ENCODE assay signal across 1 cellular context in the genomic region with DNA sequence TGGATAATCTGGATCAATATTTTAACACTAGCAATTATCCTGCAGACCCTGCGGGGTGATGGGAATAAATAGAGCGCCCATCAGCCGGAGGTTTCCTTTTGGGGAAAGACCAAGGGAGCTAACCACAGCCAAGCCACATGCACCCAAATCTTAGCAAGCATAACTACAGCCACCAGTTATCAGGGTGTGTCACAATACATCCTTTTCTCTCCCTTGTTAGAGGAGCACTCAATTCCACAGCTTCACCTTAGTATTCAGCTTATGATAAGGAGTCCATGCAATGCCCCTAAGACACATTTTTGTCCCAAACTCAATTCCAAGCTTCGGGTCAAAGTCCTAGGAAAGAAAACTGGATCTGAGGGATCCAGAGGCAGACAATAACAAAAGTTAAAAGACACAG.
A peak's percentile ranks its signal among the peaks of the same experiment; 100 is the strongest.
TF ChIP-seq lines count a peak whose summit lies in the region.

No MANE protein-coding gene starts in this region.

TF ChIP-seq in K562, 482 proteins besides CTCF, POLR2A, EP300 and RAD21:
- TF ChIP-seq CEBPB (tag; IDR thresholded peaks at IDR 0.05) (peak; percentile 52; the same call in 1 of the 2 replicates), RBFOX2 (IDR thresholded peaks at IDR 0.05; ENCODE audit: low read depth, low read length) (no peak), MCM3 (IDR thresholded peaks at IDR 0.05) (no peak), EP400 (IDR thresholded peaks at IDR 0.05) (no peak), TCFL5 (CRISPR knock-in tag; conservative IDR thresholded peaks at IDR 0.05) (no peak), CBFA2T3 (IDR thresholded peaks at IDR 0.05) (peak; percentile 22; the same call in 1 of the 2 replicates), NR4A1 (CRISPR knock-in tag; IDR thresholded peaks at IDR 0.05) (no peak), NR4A1 (tag; IDR thresholded peaks at IDR 0.05) (no peak), E4F1 (CRISPR knock-in tag; IDR thresholded peaks at IDR 0.05; ENCODE audit: borderline replicate concordance) (no peak), ERF (CRISPR knock-in tag; IDR thresholded peaks at IDR 0.05) (no peak)
- TF ChIP-seq, protein P1, sequence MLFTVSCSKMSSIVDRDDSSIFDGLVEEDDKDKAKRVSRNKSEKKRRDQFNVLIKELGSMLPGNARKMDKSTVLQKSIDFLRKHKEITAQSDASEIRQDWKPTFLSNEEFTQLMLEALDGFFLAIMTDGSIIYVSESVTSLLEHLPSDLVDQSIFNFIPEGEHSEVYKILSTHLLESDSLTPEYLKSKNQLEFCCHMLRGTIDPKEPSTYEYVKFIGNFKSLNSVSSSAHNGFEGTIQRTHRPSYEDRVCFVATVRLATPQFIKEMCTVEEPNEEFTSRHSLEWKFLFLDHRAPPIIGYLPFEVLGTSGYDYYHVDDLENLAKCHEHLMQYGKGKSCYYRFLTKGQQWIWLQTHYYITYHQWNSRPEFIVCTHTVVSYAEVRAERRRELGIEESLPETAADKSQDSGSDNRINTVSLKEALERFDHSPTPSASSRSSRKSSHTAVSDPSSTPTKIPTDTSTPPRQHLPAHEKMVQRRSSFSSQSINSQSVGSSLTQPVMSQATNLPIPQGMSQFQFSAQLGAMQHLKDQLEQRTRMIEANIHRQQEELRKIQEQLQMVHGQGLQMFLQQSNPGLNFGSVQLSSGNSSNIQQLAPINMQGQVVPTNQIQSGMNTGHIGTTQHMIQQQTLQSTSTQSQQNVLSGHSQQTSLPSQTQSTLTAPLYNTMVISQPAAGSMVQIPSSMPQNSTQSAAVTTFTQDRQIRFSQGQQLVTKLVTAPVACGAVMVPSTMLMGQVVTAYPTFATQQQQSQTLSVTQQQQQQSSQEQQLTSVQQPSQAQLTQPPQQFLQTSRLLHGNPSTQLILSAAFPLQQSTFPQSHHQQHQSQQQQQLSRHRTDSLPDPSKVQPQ (CRISPR knock-in tag; IDR thresholded peaks at IDR 0.05; ENCODE audit: borderline replicate concordance): no peak
- TF ChIP-seq, protein P2, sequence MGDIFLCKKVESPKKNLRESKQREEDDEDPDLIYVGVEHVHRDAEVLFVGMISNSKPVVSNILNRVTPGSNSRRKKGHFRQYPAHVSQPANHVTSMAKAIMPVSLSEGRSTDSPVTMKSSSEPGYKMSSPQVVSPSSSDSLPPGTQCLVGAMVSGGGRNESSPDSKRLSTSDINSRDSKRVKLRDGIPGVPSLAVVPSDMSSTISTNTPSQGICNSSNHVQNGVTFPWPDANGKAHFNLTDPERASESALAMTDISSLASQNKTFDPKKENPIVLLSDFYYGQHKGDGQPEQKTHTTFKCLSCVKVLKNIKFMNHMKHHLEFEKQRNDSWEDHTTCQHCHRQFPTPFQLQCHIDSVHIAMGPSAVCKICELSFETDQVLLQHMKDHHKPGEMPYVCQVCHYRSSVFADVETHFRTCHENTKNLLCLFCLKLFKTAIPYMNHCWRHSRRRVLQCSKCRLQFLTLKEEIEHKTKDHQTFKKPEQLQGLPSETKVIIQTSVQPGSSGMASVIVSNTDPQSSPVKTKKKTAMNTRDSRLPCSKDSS (IDR thresholded peaks at IDR 0.05; ENCODE audit: low read depth, partially characterized antibody): no peak
